1 cellular context compared by ENCODE assay signal in the genomic region with DNA sequence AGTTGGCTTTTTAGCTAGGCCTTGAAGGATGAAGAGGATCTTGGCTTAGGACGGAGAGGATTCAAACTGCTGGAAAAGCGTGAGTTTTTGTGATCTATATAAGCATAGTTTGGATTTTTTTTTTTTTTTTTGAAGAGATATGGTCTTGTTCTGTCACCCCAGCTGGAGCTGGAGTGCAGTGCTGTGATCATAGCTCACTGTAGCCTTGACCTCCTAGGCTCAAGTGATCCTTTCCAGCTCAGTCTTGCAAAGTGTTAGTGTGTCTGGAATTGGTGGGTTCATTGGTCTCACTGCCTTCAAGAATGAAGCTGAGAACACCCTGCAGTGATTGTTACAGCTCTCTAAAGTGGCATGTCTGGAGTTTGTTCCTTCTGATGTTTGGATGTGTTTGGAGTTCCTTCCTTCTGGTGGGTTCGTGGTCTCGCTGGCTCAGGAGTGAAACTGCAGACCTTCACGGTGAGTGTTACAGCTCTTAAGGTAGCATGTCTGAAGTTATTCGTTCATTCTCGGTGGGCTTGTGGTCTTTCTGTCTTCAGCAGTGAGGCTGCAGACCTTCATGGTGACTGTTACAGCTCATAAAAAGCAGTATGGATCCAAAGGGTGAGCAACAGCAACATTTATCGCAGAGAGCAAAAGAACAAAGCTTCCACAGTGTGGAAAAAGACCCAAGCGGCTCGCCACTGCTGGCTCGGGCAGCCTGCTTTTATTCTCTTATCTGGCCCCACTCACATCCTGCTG.
TF ChIP-seq lines count a peak whose summit lies in the region.

No MANE protein-coding gene starts in this region.

TF ChIP-seq in HepG2, 621 proteins besides CTCF, POLR2A, EP300 and RAD21 (continued from another document and continues in another):
- TF ChIP-seq, protein P1, sequence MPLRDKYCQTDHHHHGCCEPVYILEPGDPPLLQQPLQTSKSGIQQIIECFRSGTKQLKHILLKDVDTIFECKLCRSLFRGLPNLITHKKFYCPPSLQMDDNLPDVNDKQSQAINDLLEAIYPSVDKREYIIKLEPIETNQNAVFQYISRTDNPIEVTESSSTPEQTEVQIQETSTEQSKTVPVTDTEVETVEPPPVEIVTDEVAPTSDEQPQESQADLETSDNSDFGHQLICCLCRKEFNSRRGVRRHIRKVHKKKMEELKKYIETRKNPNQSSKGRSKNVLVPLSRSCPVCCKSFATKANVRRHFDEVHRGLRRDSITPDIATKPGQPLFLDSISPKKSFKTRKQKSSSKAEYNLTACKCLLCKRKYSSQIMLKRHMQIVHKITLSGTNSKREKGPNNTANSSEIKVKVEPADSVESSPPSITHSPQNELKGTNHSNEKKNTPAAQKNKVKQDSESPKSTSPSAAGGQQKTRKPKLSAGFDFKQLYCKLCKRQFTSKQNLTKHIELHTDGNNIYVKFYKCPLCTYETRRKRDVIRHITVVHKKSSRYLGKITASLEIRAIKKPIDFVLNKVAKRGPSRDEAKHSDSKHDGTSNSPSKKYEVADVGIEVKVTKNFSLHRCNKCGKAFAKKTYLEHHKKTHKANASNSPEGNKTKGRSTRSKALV (CRISPR knock-in tag; IDR thresholded peaks at IDR 0.05): no peak
- TF ChIP-seq, protein P2, sequence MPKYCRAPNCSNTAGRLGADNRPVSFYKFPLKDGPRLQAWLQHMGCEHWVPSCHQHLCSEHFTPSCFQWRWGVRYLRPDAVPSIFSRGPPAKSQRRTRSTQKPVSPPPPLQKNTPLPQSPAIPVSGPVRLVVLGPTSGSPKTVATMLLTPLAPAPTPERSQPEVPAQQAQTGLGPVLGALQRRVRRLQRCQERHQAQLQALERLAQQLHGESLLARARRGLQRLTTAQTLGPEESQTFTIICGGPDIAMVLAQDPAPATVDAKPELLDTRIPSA (CRISPR knock-in tag; IDR thresholded peaks at IDR 0.05; ENCODE audit: borderline replicate concordance): no peak
- TF ChIP-seq ZNF557 (CRISPR knock-in tag; IDR thresholded peaks at IDR 0.05) (no peak), ZBTB26 (CRISPR knock-in tag; IDR thresholded peaks at IDR 0.05; ENCODE audit: borderline replicate concordance) (no peak), ZNF292 (CRISPR knock-in tag; IDR thresholded peaks at IDR 0.05; ENCODE audit: borderline replicate concordance, low read depth) (peak; percentile 38; the same call in 1 of the 2 replicates), IKZF1 (IDR thresholded peaks at IDR 0.05) (no peak), BCLAF1 (IDR thresholded peaks at IDR 0.05) (no peak), HNF4A (CRISPR knock-in tag; IDR thresholded peaks at IDR 0.05) (peak; percentile 29; the same call in 1 of the 2 replicates), FOSL2 (CRISPR knock-in tag; IDR thresholded peaks at IDR 0.05) (0 out of 2 replicates have a peak, but pooled peaks have one; percentile 11), THAP11 (CRISPR knock-in tag; IDR thresholded peaks at IDR 0.05) (no peak), PLSCR1 (CRISPR knock-in tag; IDR thresholded peaks at IDR 0.05; ENCODE audit: borderline replicate concordance) (peak; percentile 30; the same call in 1 of the 2 replicates), MEIS2 (CRISPR knock-in tag; IDR thresholded peaks at IDR 0.05) (no peak), KIAA2018 (CRISPR knock-in tag; IDR thresholded peaks at IDR 0.05; ENCODE audit: borderline replicate concordance) (no peak), ZNF121 (CRISPR knock-in tag; IDR thresholded peaks at IDR 0.05) (no peak), ZNF558 (CRISPR knock-in tag; IDR thresholded peaks at IDR 0.05; ENCODE audit: borderline replicate concordance) (no peak), ZXDC (CRISPR knock-in tag; IDR thresholded peaks at IDR 0.05) (no peak), XBP1 (CRISPR knock-in tag; IDR thresholded peaks at IDR 0.05) (no peak), KMT2B (CRISPR knock-in tag; IDR thresholded peaks at IDR 0.05) (no peak), TAF15 (IDR thresholded peaks at IDR 0.05; ENCODE audit: low read depth, low read length, poor library complexity, severe bottlenecking) (no peak), PRDM4 (CRISPR knock-in tag; IDR thresholded peaks at IDR 0.05; ENCODE audit: borderline replicate concordance) (no peak), E2F5 (CRISPR knock-in tag; conservative IDR thresholded peaks at IDR 0.05) (no peak), ZNF256 (CRISPR knock-in tag; conservative IDR thresholded peaks at IDR 0.05) (no peak), CBX2 (IDR thresholded peaks at IDR 0.05; ENCODE audit: low read depth, low read length) (no peak), CBX2 (CRISPR knock-in tag; IDR thresholded peaks at IDR 0.05; ENCODE audit: low read depth) (no peak)
- TF ChIP-seq, protein P3, sequence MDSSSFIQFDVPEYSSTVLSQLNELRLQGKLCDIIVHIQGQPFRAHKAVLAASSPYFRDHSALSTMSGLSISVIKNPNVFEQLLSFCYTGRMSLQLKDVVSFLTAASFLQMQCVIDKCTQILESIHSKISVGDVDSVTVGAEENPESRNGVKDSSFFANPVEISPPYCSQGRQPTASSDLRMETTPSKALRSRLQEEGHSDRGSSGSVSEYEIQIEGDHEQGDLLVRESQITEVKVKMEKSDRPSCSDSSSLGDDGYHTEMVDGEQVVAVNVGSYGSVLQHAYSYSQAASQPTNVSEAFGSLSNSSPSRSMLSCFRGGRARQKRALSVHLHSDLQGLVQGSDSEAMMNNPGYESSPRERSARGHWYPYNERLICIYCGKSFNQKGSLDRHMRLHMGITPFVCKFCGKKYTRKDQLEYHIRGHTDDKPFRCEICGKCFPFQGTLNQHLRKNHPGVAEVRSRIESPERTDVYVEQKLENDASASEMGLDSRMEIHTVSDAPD (CRISPR knock-in tag; IDR thresholded peaks at IDR 0.05): no peak
